ENCODE assay signal across 16 cellular contexts in the genomic region with DNA sequence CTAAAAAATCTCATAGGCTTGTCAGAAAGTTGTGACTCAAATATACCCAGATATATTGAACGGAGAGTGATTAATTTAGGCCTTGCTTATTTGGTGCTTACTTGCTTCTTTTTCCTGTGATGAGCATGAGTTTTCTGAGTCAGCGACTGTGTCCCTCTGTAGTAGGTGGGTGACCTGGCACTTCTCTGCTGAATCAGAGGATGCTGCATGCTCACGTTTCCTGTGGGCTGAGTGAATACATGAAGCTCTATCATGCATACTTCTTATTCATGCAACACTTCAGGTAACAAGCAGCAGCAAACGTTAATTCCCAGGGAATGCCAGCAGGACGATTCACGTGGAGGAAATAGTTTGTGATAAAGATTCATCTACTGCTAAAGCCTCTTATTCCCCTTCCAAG.
A peak's percentile ranks its signal among the peaks of the same experiment; 100 is the strongest.
DNase-seq lines count a peak whose midpoint lies in the region; ATAC-seq and TF ChIP-seq lines count a peak whose summit lies in the region.
"Had no signal": no experiment of that assay in that cellular context is flagged by ENCODE, and none has a peak within 500 bp of the region (broad histone marks: within the 10 kb centered on the region; RNA-seq: fewer than 3 reads in every experiment).

No MANE protein-coding gene starts in this region.

- peaks cover 2% of the 10 kb centered on the region for H3K27me3 Mint-ChIP-seq in activated CD4-positive, alpha-beta T cell treated with anti-CD3 and anti-CD28 coated beads for 36 hours

- H3K4me3 ChIP-seq in choroid plexus epithelial cell (ENCODE audit: low read depth, low read length), result no peak overlapping the region
- H3K4me3 ChIP-seq: A549, heart right ventricle, lower lobe of right lung, SJCRH30, thoracic aorta had no signal

- peaks cover 11% of the 10 kb centered on the region for H3K4me1 Mint-ChIP-seq in activated CD4-positive, alpha-beta T cell treated with anti-CD3 and anti-CD28 coated beads for 36 hours

- no peaks in the 10 kb centered on the region for H3K36me3 Mint-ChIP-seq in activated CD4-positive, alpha-beta T cell treated with anti-CD3 and anti-CD28 coated beads for 36 hours (ENCODE audit: low read depth)

- TF ChIP-seq CTCF in choroid plexus epithelial cell (conservative IDR thresholded peaks at IDR 0.05; ENCODE audit: low read depth, low read length), result no peak

- no peak overlapping the region for H3K27ac Mint-ChIP-seq in activated CD4-positive, alpha-beta T cell treated with anti-CD3 and anti-CD28 coated beads for 36 hours
- H3K27ac Mint-ChIP-seq: effector memory CD8-positive, alpha-beta T cell had no signal

- ATAC-seq in activated CD4-positive, alpha-beta T cell treated with anti-CD3 and anti-CD28 coated beads for 36 hours, result peak; percentile 97
- ATAC-seq in GM19324 (IDR thresholded peaks at IDR 0.05; ENCODE audit: low FRiP score, unreplicated experiment), result no peak
- ATAC-seq in GM18909 (IDR thresholded peaks at IDR 0.05; ENCODE audit: poor library complexity, unreplicated experiment), result no peak
- ATAC-seq: A549; effector memory CD8-positive, alpha-beta T cell; heart right ventricle; lower lobe of right lung had no signal

- no peaks in the 10 kb centered on the region for H3K9me3 Mint-ChIP-seq in activated CD4-positive, alpha-beta T cell treated with anti-CD3 and anti-CD28 coated beads for 36 hours (ENCODE audit: low read depth)
- H3K9me3 Mint-ChIP-seq: effector memory CD8-positive, alpha-beta T cell had no signal

- DNase-seq in activated CD4-positive, alpha-beta T cell treated with anti-CD3 and anti-CD28 coated beads for 36 hours, result peak; percentile 61
- DNase-seq in activated CD4-positive, alpha-beta T cell treated with anti-CD3 and anti-CD28 coated beads, Interleukin-2, amount 50 U/mL, for 4 hours, result no peak
- DNase-seq in M059J (ENCODE audit: low read depth) (peak; percentile 62), choroid plexus epithelial cell (ENCODE audit: low read depth) (peak; percentile 14), mucosa of gallbladder (ENCODE audit: low spot score) (no peak)
- peak in 3 of 4 experiments; percentile 0 to 28 (median 2) for DNase-seq in stimulated activated CD4-positive, alpha-beta T cell treated with anti-CD3 and anti-CD28 coated beads, Interleukin-1b, Interleukin-23, amount 100 ng/mL, for 24 hours (ENCODE audit: low read depth in 4 of 4, low spot score in 1 of 4)
- DNase-seq: effector memory CD8-positive, alpha-beta T cell; heart right ventricle; lower lobe of right lung; MV-4-11; NCI-H446 treated with DMSO at 0.1 percent for 48 hours; SJCRH30 had no signal

- CTCF ChIA-PET in activated CD4-positive, alpha-beta T cell treated with anti-CD3 and anti-CD28 coated beads for 36 hours (lab: Charles Lee), result interaction anchor here (1.0 kb wide), 1 partner anchor 15 kb away, joined by 3 read pairs; no protein-coding TSS in a partner anchor

- no peak overlapping the region for H3K4me3 Mint-ChIP-seq in activated CD4-positive, alpha-beta T cell treated with anti-CD3 and anti-CD28 coated beads for 36 hours
- H3K4me3 Mint-ChIP-seq: effector memory CD8-positive, alpha-beta T cell had no signal

- POLR2A ChIA-PET in activated CD4-positive, alpha-beta T cell treated with anti-CD3 and anti-CD28 coated beads for 36 hours (lab: Charles Lee), result no interaction called here

- intact Hi-C loops in activated CD4-positive, alpha-beta T cell treated with anti-CD3 and anti-CD28 coated beads for 36 hours (cut with DNase I, micrococcal nuclease), result loop anchor here (1.0 to 5.0 kb wide), 2 partner anchors 117 to 393 kb away; no protein-coding TSS in a partner anchor

Comparison
In these comparisons a context has a peak if more than half of its experiments do, and no peak if none do; other contexts are left out.
1. DNase-seq: peak in activated CD4-positive, alpha-beta T cell treated with anti-CD3 and anti-CD28 coated beads for 36 hours (single experiment), M059J (single experiment), choroid plexus epithelial cell (single experiment) and stimulated activated CD4-positive, alpha-beta T cell treated with anti-CD3 and anti-CD28 coated beads, Interleukin-1b, Interleukin-23, amount 100 ng/mL, for 24 hours (3 of 4); none in activated CD4-positive, alpha-beta T cell treated with anti-CD3 and anti-CD28 coated beads, Interleukin-2, amount 50 U/mL, for 4 hours (0 of 2) and mucosa of gallbladder (single experiment).